In genomic region chr9:15249042-15249818, GRCh38 we compare ENCODE assay signal across 11 cellular contexts. TPM values are rescaled to one million over a fixed set of nuclear protein-coding genes. Genes with fewer than 3 reads are reported as not detected.
DNase-seq lines count a peak whose midpoint lies in the region; ATAC-seq and TF ChIP-seq lines count a peak whose summit lies in the region.
"Had no signal": no experiment of that assay in that cellular context is flagged by ENCODE, and none has a peak within 500 bp of the region (broad histone marks: within the 10 kb centered on the region; RNA-seq: fewer than 3 reads in every experiment).

No MANE protein-coding gene starts in this region.

- H3K4me1 Mint-ChIP-seq in activated CD4-positive, alpha-beta T cell treated with anti-CD3 and anti-CD28 coated beads for 36 hours = peaks cover 44% of the 10 kb centered on the region

- H3K9me3 ChIP-seq in esophagus muscularis mucosa (no peaks in the 10 kb centered on the region), neuron (ENCODE audit: low read length) (no peaks in the 10 kb centered on the region)

- H3K27me3 ChIP-seq in esophagus muscularis mucosa = no peaks in the 10 kb centered on the region
- no peaks in the 10 kb centered on the region for H3K27me3 ChIP-seq in neuron (ENCODE audit: insufficient read depth, low read length)

- H3K4me3 Mint-ChIP-seq in activated CD4-positive, alpha-beta T cell treated with anti-CD3 and anti-CD28 coated beads for 36 hours = no peak overlapping the region
- H3K4me3 Mint-ChIP-seq: activated naive CD4-positive, alpha-beta T cell treated with anti-CD3 and anti-CD28 coated beads, Interleukin-2, amount 10 ng/mL, durations not matched to agents 7 days and 5 days had no signal

- 62% methylated on average over 7 of the region's 7 CpGs for WGBS in esophagus muscularis mucosa

- POLR2A ChIA-PET in activated CD4-positive, alpha-beta T cell treated with anti-CD3 and anti-CD28 coated beads for 36 hours (lab: Charles Lee) = no interaction called here

- H3K36me3 ChIP-seq in esophagus muscularis mucosa (no peaks in the 10 kb centered on the region), neuron (ENCODE audit: insufficient read depth, low read length) (no peaks in the 10 kb centered on the region)

- ATAC-seq in activated CD4-positive, alpha-beta T cell treated with anti-CD3 and anti-CD28 coated beads for 36 hours = no peak

- no peak for TF ChIP-seq EP300 in esophagus muscularis mucosa (IDR thresholded peaks at IDR 0.05)

- H3K9me3 Mint-ChIP-seq in activated CD4-positive, alpha-beta T cell treated with anti-CD3 and anti-CD28 coated beads for 36 hours (ENCODE audit: low read depth) = no peaks in the 10 kb centered on the region
- H3K9me3 Mint-ChIP-seq: activated naive CD4-positive, alpha-beta T cell treated with anti-CD3 and anti-CD28 coated beads, Interleukin-2, amount 10 ng/mL, durations not matched to agents 7 days and 5 days had no signal

- DNase-seq in COR-L47 (lab: John Stamatoyannopoulos, UW) (peak; percentile 3), NCI-H69 (lab: John Stamatoyannopoulos, UW) (peak; percentile 67), esophagus muscularis mucosa (ENCODE audit: extremely low spot score) (no peak), activated T-cell treated with anti-CD3 and anti-CD28 coated beads for 4 hours (no peak), NCI-H2081 (lab: John Stamatoyannopoulos, UW) (no peak)
- no peak for DNase-seq in activated CD4-positive, alpha-beta T cell treated with anti-CD3 and anti-CD28 coated beads for 36 hours
- DNase-seq in stimulated activated CD4-positive, alpha-beta T cell treated with anti-CD3 and anti-CD28 coated beads, Interleukin-2, amount 100 ng/mL, for 24 hours = no peak
- DNase-seq: activated CD4-positive, alpha-beta T cell treated with anti-CD3 and anti-CD28 coated beads for 4 hours; activated naive CD4-positive, alpha-beta T cell treated with anti-CD3 and anti-CD28 coated beads, Interleukin-2, amount 10 ng/mL, durations not matched to agents 7 days and 5 days; NCI-H2029 had no signal

- H3K27me3 Mint-ChIP-seq in activated CD4-positive, alpha-beta T cell treated with anti-CD3 and anti-CD28 coated beads for 36 hours = no peaks in the 10 kb centered on the region
- H3K27me3 Mint-ChIP-seq: activated naive CD4-positive, alpha-beta T cell treated with anti-CD3 and anti-CD28 coated beads, Interleukin-2, amount 10 ng/mL, durations not matched to agents 7 days and 5 days had no signal

- no peak overlapping the region for H3K4me3 ChIP-seq in esophagus muscularis mucosa
- no peak overlapping the region for H3K4me3 ChIP-seq in neuron (ENCODE audit: low read length)

- no peak for TF ChIP-seq CTCF in esophagus muscularis mucosa (IDR thresholded peaks at IDR 0.05)

- H3K36me3 Mint-ChIP-seq in activated CD4-positive, alpha-beta T cell treated with anti-CD3 and anti-CD28 coated beads for 36 hours (ENCODE audit: low read depth) = peaks cover 5% of the 10 kb centered on the region

- H3K27ac ChIP-seq in esophagus muscularis mucosa (replicated peaks in 1 of 4) = peak overlapping the region in 3 of 4 donors; percentile 1 to 9 (median 3)

- H2AFZ ChIP-seq in neuron (ENCODE audit: low read depth, low read length) = peak overlapping the region; percentile 5

- H3K27ac Mint-ChIP-seq in activated CD4-positive, alpha-beta T cell treated with anti-CD3 and anti-CD28 coated beads for 36 hours = no peak overlapping the region
- H3K27ac Mint-ChIP-seq: activated naive CD4-positive, alpha-beta T cell treated with anti-CD3 and anti-CD28 coated beads, Interleukin-2, amount 10 ng/mL, durations not matched to agents 7 days and 5 days had no signal

- H3K4me1 ChIP-seq in esophagus muscularis mucosa = peaks cover 0 to 24% (median 20%) of the 10 kb centered on the region in 4 donors
- H3K4me1 ChIP-seq in neuron (ENCODE audit: insufficient read depth, low read length) = peaks cover 13% of the 10 kb centered on the region

- intact Hi-C loops in esophagus muscularis mucosa (cut with DNase I) = no loop called here
- intact Hi-C loops in activated CD4-positive, alpha-beta T cell treated with anti-CD3 and anti-CD28 coated beads for 36 hours (cut with DNase I, micrococcal nuclease) = no loop called here

- TF ChIP-seq POLR2A in esophagus muscularis mucosa (IDR thresholded peaks at IDR 0.05; ENCODE audit: low read depth) = no peak

- CTCF ChIA-PET in activated CD4-positive, alpha-beta T cell treated with anti-CD3 and anti-CD28 coated beads for 36 hours (lab: Charles Lee) = interaction anchor here (0.8 to 1.6 kb wide), 4 partner anchors 17 to 267 kb away, joined by 3 to 5 read pairs (median 5); no protein-coding TSS in a partner anchor

RNA-seq across cellular contexts. Expression of gene TTC39B, which starts 57.8 kb away (rescaled TPM):
- 10 to 100 TPM in 2 of 4 donors, 1 to 10 TPM in 2; 8.3 to 13.4 (median 10.9) TPM for total RNA-seq in esophagus muscularis mucosa
- 10 to 100 TPM; 26.4 to 34.4 TPM for total RNA-seq in activated CD4-positive, alpha-beta T cell treated with anti-CD3 and anti-CD28 coated beads for 36 hours

Comparison
In these comparisons a context has a peak if more than half of its experiments do, and no peak if none do; other contexts are left out.
1. DNase-seq: peak in COR-L47 (single experiment) and NCI-H69 (single experiment); none in esophagus muscularis mucosa (single experiment), activated T-cell treated with anti-CD3 and anti-CD28 coated beads for 4 hours (single experiment), NCI-H2081 (0 of 2), activated CD4-positive, alpha-beta T cell treated with anti-CD3 and anti-CD28 coated beads for 36 hours (single experiment) and stimulated activated CD4-positive, alpha-beta T cell treated with anti-CD3 and anti-CD28 coated beads, Interleukin-2, amount 100 ng/mL, for 24 hours (0 of 2).